Comparison of ENCODE assay signal across 9 cellular contexts in genomic region chr7:130356760-130357611, GRCh38. TPM values are rescaled to one million over a fixed set of nuclear protein-coding genes. Genes with fewer than 3 reads are reported as not detected.
DNase-seq lines count a peak whose midpoint lies in the region; ATAC-seq and TF ChIP-seq lines count a peak whose summit lies in the region.
"Had no signal": no experiment of that assay in that cellular context is flagged by ENCODE, and none has a peak within 500 bp of the region (broad histone marks: within the 10 kb centered on the region; RNA-seq: fewer than 3 reads in every experiment).

No MANE protein-coding gene starts in this region.

- DNase-seq in HS-27A (ENCODE audit: low read depth): peak; percentile 58
- DNase-seq in adrenal gland: peak; percentile 78 to 91 (median 87)
- DNase-seq in hepatocyte (ENCODE audit: low spot score): peak; percentile 73
- peak; percentile 30 for DNase-seq in stimulated activated CD8-positive, alpha-beta memory T cell treated with anti-CD3 and anti-CD28 coated beads, Interleukin-4, amount 100 ng/mL, for 48 hours
- DNase-seq in NCI-H1048 (lab: John Stamatoyannopoulos, UW): no peak
- DNase-seq in stimulated activated CD4-positive, alpha-beta T cell treated with anti-CD3 and anti-CD28 coated beads, Interleukin-1b, Interleukin-23, amount 100 ng/mL, for 48 hours: no peak

- H3K36me3 ChIP-seq in adrenal gland (replicated peaks in 1 of 2) (no peaks in the 10 kb centered on the region), hepatocyte (replicated peaks; ENCODE audit: insufficient read depth, low read depth) (no peaks in the 10 kb centered on the region)

- no peak for TF ChIP-seq CTCF in adrenal gland (IDR thresholded peaks at IDR 0.05)
- TF ChIP-seq CTCF in hepatocyte (IDR thresholded peaks at IDR 0.05; ENCODE audit: poor library complexity): no peak

- no peak for TF ChIP-seq POLR2A in adrenal gland (IDR thresholded peaks at IDR 0.05)

- intact Hi-C loops in adrenal gland (cut with DNase I): no loop called here

- ATAC-seq in GM21367 (IDR thresholded peaks at IDR 0.05; ENCODE audit: unreplicated experiment) (no peak), GM19467 (IDR thresholded peaks at IDR 0.05; ENCODE audit: unreplicated experiment) (no peak)

- H3K27me3 ChIP-seq in adrenal gland (no peaks in the 10 kb centered on the region), hepatocyte (no peaks in the 10 kb centered on the region)

- 62 to 66% (median 65%) methylated on average over 17 of the region's 17 CpGs for WGBS in adrenal gland, 4 donors
- WGBS in hepatocyte (ENCODE audit: low lambda C conversion rate, missing lambda C conversion rate): 79% methylated on average over 17 of the region's 17 CpGs

- H3K4me3 ChIP-seq in adrenal gland: no peak overlapping the region
- H3K4me3 ChIP-seq in hepatocyte: no peak overlapping the region

- no peaks in the 10 kb centered on the region for H4K20me1 ChIP-seq in hepatocyte (ENCODE audit: insufficient read depth, poor library complexity, severe bottlenecking)

- H2AFZ ChIP-seq in hepatocyte: peak overlapping the region; percentile 14

- no peaks in the 10 kb centered on the region for H3K9me2 ChIP-seq in hepatocyte (replicated peaks; ENCODE audit: insufficient read depth)

- H3K79me2 ChIP-seq in hepatocyte: no peaks in the 10 kb centered on the region

- peak overlapping the region; percentile 32 for H3K4me2 ChIP-seq in hepatocyte

- H3K4me1 ChIP-seq in adrenal gland (replicated peaks in 1 of 2): peaks cover 21 to 27% of the 10 kb centered on the region in 2 donors
- peaks cover 27% of the 10 kb centered on the region for H3K4me1 ChIP-seq in hepatocyte (ENCODE audit: insufficient read depth)

- H3K9me3 ChIP-seq in adrenal gland (replicated peaks in 1 of 3): peaks cover 0 to 7% (median 0%) of the 10 kb centered on the region in 3 donors
- H3K9me3 ChIP-seq in hepatocyte (ENCODE audit: low read depth): no peaks in the 10 kb centered on the region

- H3K27ac ChIP-seq in adrenal gland: peak overlapping the region; percentile 10 to 91 (median 81)
- H3K27ac ChIP-seq in hepatocyte: peak overlapping the region; percentile 97

RNA-seq across cellular contexts. Expression of gene CPA5, which starts 12.4 kb away (rescaled TPM):
- total RNA-seq in adrenal gland: under 1 TPM in 1 of 8 donors, not detected in 7; 0.65 TPM
- under 1 TPM in 2 of 3 donors, not detected in 1; 0.24 to 0.30 TPM for polyA plus RNA-seq in adrenal gland
- not detected in 2 replicates for total RNA-seq in hepatocyte
- 0.30 TPM in 1 of 2 replicates, not detected in the other for polyA plus RNA-seq in hepatocyte
- total RNA-seq: mononuclear cell had no signal

RNA-seq across cellular contexts. Expression of gene CPA1, which starts 23.3 kb away (rescaled TPM):
- total RNA-seq in adrenal gland: 10 to 100 TPM in 2 of 8 donors, 1 to 10 TPM in 1, under 1 TPM in 2, not detected in 3; 0.14 to 15.0 (median 2.3) TPM
- 1 to 10 TPM in 2 of 3 donors, not detected in 1; 1.1 to 1.8 TPM for polyA plus RNA-seq in adrenal gland
- total RNA-seq in hepatocyte: 3.4 and 3.8 TPM in 2 replicates
- 4.4 and 5.8 TPM in 2 replicates for polyA plus RNA-seq in hepatocyte
- total RNA-seq: mononuclear cell had no signal

Comparison
In these comparisons a context has a peak if more than half of its experiments do, and no peak if none do; other contexts are left out.
1. DNase-seq: peak in HS-27A (single experiment), adrenal gland (7 of 7), hepatocyte (single experiment) and stimulated activated CD8-positive, alpha-beta memory T cell treated with anti-CD3 and anti-CD28 coated beads, Interleukin-4, amount 100 ng/mL, for 48 hours (single experiment); none in NCI-H1048 (single experiment) and stimulated activated CD4-positive, alpha-beta T cell treated with anti-CD3 and anti-CD28 coated beads, Interleukin-1b, Interleukin-23, amount 100 ng/mL, for 48 hours (single experiment).